In genomic region chr3:55792010-55792409, GRCh38 we compare ENCODE assay signal across 18 cellular contexts.
"Had no signal": no experiment of that assay in that cellular context is flagged by ENCODE, and none has a peak within 500 bp of the region (broad histone marks: within the 10 kb centered on the region; RNA-seq: fewer than 3 reads in every experiment).

No MANE protein-coding gene starts in this region.

- ATAC-seq: activated CD8-positive, alpha-beta T cell treated with anti-CD3 and anti-CD28 coated beads for 36 hours; left lobe of liver had no signal

- DNase-seq: activated CD4-positive, alpha-beta T cell treated with anti-CD3 and anti-CD28 coated beads for 48 hours; activated CD4-positive, CD25-positive, alpha-beta regulatory T cell; activated CD8-positive, alpha-beta T cell treated with anti-CD3 and anti-CD28 coated beads for 36 hours; activated naive CD4-positive, alpha-beta T cell treated with anti-CD3 and anti-CD28 coated beads for 36 hours; activated T-cell treated with anti-CD3 and anti-CD28 coated beads, Interleukin-2, amount 50 U/mL, for 24 hours; aorta; brain microvascular endothelial cell; colonic mucosa; erythroblast; kidney; naive B cell; retina; stimulated activated CD4-positive, alpha-beta T cell treated with anti-CD3 and anti-CD28 coated beads, Interleukin-12 subunit alpha, Interleukin-12 subunit beta, amount 100 ng/mL, for 4 hours; stimulated activated CD4-positive, alpha-beta T cell treated with anti-CD3 and anti-CD28 coated beads, Interleukin-1b, Interleukin-23, amount 100 ng/mL, for 48 hours; stimulated activated CD8-positive, alpha-beta memory T cell treated with anti-CD3 and anti-CD28 coated beads, Interleukin-4, amount 100 ng/mL, for 48 hours; stimulated activated naive CD4-positive, alpha-beta T cell; thyroid gland had no signal

- H3K4me3 ChIP-seq: colonic mucosa, thyroid gland had no signal

- H3K4me1 ChIP-seq: colonic mucosa, thyroid gland had no signal

- H3K36me3 ChIP-seq: brain microvascular endothelial cell, colonic mucosa, thyroid gland had no signal

- H3K27me3 ChIP-seq: brain microvascular endothelial cell, colonic mucosa, thyroid gland had no signal

- H3K27ac ChIP-seq: brain microvascular endothelial cell, colonic mucosa, thyroid gland had no signal
